1 cellular context compared by ENCODE assay signal in the genomic region with DNA sequence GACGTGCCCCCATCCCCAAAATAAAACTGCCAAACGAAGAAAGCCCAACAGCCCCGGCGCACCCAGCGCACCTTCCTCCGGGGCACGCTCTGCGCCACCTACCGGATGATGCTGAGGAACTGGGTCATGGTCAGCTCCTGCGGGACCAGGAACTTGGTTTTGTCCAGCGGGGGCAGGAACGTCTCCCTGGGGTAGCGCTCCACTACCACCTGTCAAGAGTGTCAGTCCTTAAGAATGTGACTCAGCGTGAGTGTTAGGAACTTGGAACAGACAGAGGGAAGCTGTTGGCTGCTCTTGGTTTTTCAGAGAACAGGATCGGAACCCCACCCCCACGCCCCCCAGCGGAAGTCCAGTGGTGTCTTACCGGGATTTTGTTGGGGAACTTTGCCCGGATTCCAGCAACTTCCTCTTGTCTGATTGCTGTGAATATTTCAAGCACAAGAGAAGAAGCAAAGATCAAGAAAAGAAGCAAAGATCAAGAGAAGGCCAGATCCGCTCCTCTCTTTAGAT.
TF ChIP-seq lines count a peak whose summit lies in the region.

No MANE protein-coding gene starts in this region.

TF ChIP-seq in K562, 482 proteins besides CTCF, POLR2A, EP300 and RAD21 (continued from another document and continues in another):
- TF ChIP-seq, protein P1, sequence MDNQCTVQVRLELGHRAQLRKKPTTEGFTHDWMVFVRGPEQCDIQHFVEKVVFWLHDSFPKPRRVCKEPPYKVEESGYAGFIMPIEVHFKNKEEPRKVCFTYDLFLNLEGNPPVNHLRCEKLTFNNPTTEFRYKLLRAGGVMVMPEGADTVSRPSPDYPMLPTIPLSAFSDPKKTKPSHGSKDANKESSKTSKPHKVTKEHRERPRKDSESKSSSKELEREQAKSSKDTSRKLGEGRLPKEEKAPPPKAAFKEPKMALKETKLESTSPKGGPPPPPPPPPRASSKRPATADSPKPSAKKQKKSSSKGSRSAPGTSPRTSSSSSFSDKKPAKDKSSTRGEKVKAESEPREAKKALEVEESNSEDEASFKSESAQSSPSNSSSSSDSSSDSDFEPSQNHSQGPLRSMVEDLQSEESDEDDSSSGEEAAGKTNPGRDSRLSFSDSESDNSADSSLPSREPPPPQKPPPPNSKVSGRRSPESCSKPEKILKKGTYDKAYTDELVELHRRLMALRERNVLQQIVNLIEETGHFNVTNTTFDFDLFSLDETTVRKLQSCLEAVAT (IDR thresholded peaks at IDR 0.05) = peak in 1 of 2 experiments; percentile 52; a peak in 1 of 4 replicates
- TF ChIP-seq SRSF9 (IDR thresholded peaks at IDR 0.05; ENCODE audit: borderline replicate concordance, low read depth, low read length) (no peak), ZNF764 (CRISPR knock-in tag; IDR thresholded peaks at IDR 0.05; ENCODE audit: low read depth) (no peak), RFX5 (IDR thresholded peaks at IDR 0.05; ENCODE audit: low read depth, low read length) (no peak), JUN (IDR thresholded peaks at IDR 0.05; ENCODE audit: borderline replicate concordance, low read depth, low read length) (peak; percentile 72; the same call in 1 of the 2 replicates), JUN (CRISPR knock-in tag; IDR thresholded peaks at IDR 0.05; ENCODE audit: borderline replicate concordance) (no peak), HIVEP1 (CRISPR knock-in tag; IDR thresholded peaks at IDR 0.05) (no peak), ZNF224 (CRISPR knock-in tag; IDR thresholded peaks at IDR 0.05) (no peak), NFIC (IDR thresholded peaks at IDR 0.05) (no peak), THRAP3 (IDR thresholded peaks at IDR 0.05; ENCODE audit: borderline replicate concordance) (no peak), TARDBP (IDR thresholded peaks at IDR 0.05) (no peak; the same call in 1 of the 2 replicates), SREBF2 (CRISPR knock-in tag; IDR thresholded peaks at IDR 0.05) (no peak), TAL1 (IDR thresholded peaks at IDR 0.05) (no peak), SMARCA5 (IDR thresholded peaks at IDR 0.05) (peak; percentile 50; the same call in 1 of the 2 replicates), ZNF12 (CRISPR knock-in tag; IDR thresholded peaks at IDR 0.05) (no peak), SIRT6 (IDR thresholded peaks at IDR 0.05; ENCODE audit: low read depth, low read length) (no peak), ZNF395 (CRISPR knock-in tag; IDR thresholded peaks at IDR 0.05) (no peak), ZNF146 (CRISPR knock-in tag; IDR thresholded peaks at IDR 0.05; ENCODE audit: unreplicated experiment) (no peak), CCNT2 (IDR thresholded peaks at IDR 0.05; ENCODE audit: borderline replicate concordance, extremely low read depth, insufficient read length, low read depth, low read length) (no peak), FOXA3 (CRISPR knock-in tag; conservative IDR thresholded peaks at IDR 0.05 in 1 of 2, IDR thresholded peaks at IDR 0.05 in 1 of 2) (no peak), CUX1 (CRISPR knock-in tag; IDR thresholded peaks at IDR 0.05) (no peak), PHTF2 (CRISPR knock-in tag; IDR thresholded peaks at IDR 0.05) (no peak), XRCC4 (IDR thresholded peaks at IDR 0.05; ENCODE audit: extremely low read depth, insufficient read depth, insufficient read length) (no peak), NR2C1 (IDR thresholded peaks at IDR 0.05) (peak; percentile 16; the same call in 1 of the 2 replicates), NR2C1 (tag; IDR thresholded peaks at IDR 0.05) (no peak), HDGF (IDR thresholded peaks at IDR 0.05) (no peak), BRF2 (IDR thresholded peaks at IDR 0.05; ENCODE audit: borderline replicate concordance, insufficient read depth, insufficient read length) (no peak), FOSL1 (tag; conservative IDR thresholded peaks at IDR 0.05) (peak; percentile 83), CCAR2 (IDR thresholded peaks at IDR 0.05; ENCODE audit: low read depth, low read length) (no peak), C11orf30 (IDR thresholded peaks at IDR 0.05; ENCODE audit: low read depth) (peak; percentile 52; the same call in 1 of the 2 replicates), KDM5B (IDR thresholded peaks at IDR 0.05; ENCODE audit: insufficient replicate concordance, low read depth, low read length) (no peak), RFX7 (CRISPR knock-in tag; IDR thresholded peaks at IDR 0.05) (no peak), DACH1 (IDR thresholded peaks at IDR 0.05; ENCODE audit: partially characterized antibody) (no peak), ELF2 (CRISPR knock-in tag; IDR thresholded peaks at IDR 0.05) (0 out of 2 replicates have a peak, but pooled peaks have one; percentile 45), HMGN3 (IDR thresholded peaks at IDR 0.05; ENCODE audit: borderline replicate concordance, extremely low read depth, insufficient read length, low read depth, low read length) (peak; percentile 16)
- TF ChIP-seq, protein P2, sequence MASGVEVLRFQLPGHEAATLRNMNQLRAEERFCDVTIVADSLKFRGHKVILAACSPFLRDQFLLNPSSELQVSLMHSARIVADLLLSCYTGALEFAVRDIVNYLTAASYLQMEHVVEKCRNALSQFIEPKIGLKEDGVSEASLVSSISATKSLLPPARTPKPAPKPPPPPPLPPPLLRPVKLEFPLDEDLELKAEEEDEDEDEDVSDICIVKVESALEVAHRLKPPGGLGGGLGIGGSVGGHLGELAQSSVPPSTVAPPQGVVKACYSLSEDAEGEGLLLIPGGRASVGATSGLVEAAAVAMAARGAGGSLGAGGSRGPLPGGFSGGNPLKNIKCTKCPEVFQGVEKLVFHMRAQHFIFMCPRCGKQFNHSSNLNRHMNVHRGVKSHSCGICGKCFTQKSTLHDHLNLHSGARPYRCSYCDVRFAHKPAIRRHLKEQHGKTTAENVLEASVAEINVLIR (CRISPR knock-in tag; IDR thresholded peaks at IDR 0.05) = no peak
- TF ChIP-seq, protein P3, sequence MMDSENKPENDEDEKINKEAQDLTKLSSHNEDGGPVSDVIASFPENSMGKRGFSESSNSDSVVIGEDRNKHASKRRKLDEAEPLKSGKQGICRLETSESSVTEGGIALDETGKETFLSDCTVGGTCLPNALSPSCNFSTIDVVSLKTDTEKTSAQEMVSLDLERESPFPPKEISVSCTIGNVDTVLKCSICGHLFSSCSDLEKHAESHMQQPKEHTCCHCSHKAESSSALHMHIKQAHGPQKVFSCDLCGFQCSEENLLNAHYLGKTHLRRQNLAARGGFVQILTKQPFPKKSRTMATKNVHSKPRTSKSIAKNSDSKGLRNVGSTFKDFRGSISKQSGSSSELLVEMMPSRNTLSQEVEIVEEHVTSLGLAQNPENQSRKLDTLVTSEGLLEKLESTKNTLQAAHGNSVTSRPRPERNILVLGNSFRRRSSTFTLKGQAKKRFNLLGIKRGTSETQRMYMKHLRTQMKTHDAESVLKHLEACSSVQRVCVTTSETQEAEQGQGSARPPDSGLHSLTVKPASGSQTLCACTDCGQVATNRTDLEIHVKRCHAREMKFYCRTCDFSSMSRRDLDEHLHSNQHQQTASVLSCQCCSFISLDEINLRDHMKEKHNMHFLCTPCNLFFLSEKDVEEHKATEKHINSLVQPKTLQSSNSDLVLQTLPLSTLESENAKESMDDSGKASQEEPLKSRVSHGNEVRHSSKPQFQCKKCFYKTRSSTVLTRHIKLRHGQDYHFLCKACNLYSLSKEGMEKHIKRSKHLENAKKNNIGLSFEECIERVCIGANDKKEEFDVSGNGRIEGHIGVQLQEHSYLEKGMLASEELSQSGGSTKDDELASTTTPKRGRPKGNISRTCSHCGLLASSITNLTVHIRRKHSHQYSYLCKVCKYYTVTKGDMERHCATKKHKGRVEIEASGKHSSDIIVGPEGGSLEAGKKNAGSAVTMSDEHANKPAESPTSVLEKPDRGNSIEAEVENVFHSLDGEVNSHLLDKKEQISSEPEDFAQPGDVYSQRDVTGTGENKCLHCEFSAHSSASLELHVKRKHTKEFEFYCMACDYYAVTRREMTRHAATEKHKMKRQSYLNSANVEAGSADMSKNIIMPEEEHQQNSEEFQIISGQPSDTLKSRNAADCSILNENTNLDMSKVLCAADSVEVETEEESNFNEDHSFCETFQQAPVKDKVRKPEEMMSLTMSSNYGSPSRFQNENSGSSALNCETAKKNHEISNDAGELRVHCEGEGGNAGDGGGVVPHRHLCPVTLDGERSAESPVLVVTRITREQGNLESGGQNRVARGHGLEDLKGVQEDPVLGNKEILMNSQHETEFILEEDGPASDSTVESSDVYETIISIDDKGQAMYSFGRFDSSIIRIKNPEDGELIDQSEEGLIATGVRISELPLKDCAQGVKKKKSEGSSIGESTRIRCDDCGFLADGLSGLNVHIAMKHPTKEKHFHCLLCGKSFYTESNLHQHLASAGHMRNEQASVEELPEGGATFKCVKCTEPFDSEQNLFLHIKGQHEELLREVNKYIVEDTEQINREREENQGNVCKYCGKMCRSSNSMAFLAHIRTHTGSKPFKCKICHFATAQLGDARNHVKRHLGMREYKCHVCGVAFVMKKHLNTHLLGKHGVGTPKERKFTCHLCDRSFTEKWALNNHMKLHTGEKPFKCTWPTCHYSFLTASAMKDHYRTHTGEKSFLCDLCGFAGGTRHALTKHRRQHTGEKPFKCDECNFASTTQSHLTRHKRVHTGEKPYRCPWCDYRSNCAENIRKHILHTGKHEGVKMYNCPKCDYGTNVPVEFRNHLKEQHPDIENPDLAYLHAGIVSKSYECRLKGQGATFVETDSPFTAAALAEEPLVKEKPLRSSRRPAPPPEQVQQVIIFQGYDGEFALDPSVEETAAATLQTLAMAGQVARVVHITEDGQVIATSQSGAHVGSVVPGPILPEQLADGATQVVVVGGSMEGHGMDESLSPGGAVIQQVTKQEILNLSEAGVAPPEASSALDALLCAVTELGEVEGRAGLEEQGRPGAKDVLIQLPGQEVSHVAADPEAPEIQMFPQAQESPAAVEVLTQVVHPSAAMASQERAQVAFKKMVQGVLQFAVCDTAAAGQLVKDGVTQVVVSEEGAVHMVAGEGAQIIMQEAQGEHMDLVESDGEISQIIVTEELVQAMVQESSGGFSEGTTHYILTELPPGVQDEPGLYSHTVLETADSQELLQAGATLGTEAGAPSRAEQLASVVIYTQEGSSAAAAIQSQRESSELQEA (IDR thresholded peaks at IDR 0.05; ENCODE audit: low read depth) = no peak
- TF ChIP-seq, protein P4, sequence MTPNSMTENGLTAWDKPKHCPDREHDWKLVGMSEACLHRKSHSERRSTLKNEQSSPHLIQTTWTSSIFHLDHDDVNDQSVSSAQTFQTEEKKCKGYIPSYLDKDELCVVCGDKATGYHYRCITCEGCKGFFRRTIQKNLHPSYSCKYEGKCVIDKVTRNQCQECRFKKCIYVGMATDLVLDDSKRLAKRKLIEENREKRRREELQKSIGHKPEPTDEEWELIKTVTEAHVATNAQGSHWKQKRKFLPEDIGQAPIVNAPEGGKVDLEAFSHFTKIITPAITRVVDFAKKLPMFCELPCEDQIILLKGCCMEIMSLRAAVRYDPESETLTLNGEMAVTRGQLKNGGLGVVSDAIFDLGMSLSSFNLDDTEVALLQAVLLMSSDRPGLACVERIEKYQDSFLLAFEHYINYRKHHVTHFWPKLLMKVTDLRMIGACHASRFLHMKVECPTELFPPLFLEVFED (CRISPR knock-in tag; conservative IDR thresholded peaks at IDR 0.05) = no peak
